20 cellular contexts compared by ENCODE assay signal in the genomic region with DNA sequence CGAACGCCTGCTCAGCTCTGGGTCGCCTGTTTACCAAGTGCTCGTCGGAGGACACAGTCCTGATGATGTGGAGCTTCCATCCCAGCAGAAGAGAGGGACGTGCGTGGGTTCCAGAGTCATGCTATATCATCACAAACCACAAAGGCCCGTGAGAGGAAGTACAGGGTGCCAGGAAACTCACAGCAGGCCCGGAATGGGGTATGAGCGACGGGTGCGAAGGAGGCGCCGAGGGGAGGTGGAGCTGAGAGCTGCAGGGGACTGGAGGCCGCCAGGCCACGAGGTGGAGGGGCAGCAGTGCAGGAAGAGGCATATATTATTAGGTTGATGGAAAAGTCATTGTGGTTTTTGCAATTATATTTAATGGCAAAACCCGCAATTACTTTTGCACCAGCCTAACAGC.
"Had no signal": no experiment of that assay in that cellular context is flagged by ENCODE, and none has a peak within 500 bp of the region (broad histone marks: within the 10 kb centered on the region; RNA-seq: fewer than 3 reads in every experiment).

No MANE protein-coding gene starts in this region.

- H3K79me2 ChIP-seq: hepatocyte had no signal

- H3K9me3 Mint-ChIP-seq: activated naive CD8-positive, alpha-beta T cell treated with anti-CD3 and anti-CD28 coated beads, Interleukin-2, amount 10 ng/mL, durations not matched to agents 7 days and 5 days; activated T-helper 1 cell treated with anti-CD3 and anti-CD28 coated beads, Interleukin-12 subunit alpha, Interleukin-12 subunit beta, Interleukin-2, Interleukin-4 antibody, amounts not matched to agents 30 ng/mL and 10 ng/mL and 1 ng/mL, durations not matched to agents 14 hours and 24 hours and 36 hours; mesothelial cell of epicardium; nephron had no signal

- H3K9me3 ChIP-seq: body of pancreas, tibial artery had no signal

- H3K27me3 ChIP-seq: body of pancreas, dorsolateral prefrontal cortex, hepatocyte, tibial artery had no signal

- H3K4me3 Mint-ChIP-seq: activated naive CD8-positive, alpha-beta T cell treated with anti-CD3 and anti-CD28 coated beads, Interleukin-2, amount 10 ng/mL, durations not matched to agents 7 days and 5 days; activated T-helper 1 cell treated with anti-CD3 and anti-CD28 coated beads, Interleukin-12 subunit alpha, Interleukin-12 subunit beta, Interleukin-2, Interleukin-4 antibody, amounts not matched to agents 30 ng/mL and 10 ng/mL and 1 ng/mL, durations not matched to agents 14 hours and 24 hours and 36 hours; mesothelial cell of epicardium; nephron had no signal

- H2AFZ ChIP-seq: hepatocyte had no signal

- ATAC-seq: body of pancreas, left colon had no signal

- DNase-seq: activated CD4-positive, alpha-beta T cell treated with anti-CD3 and anti-CD28 coated beads, Interleukin-2, amount 50 U/mL, for 1 hour; activated CD4-positive, CD25-positive, alpha-beta regulatory T cell; activated naive CD4-positive, alpha-beta T cell; activated naive CD8-positive, alpha-beta T cell treated with anti-CD3 and anti-CD28 coated beads, Interleukin-2, amount 10 ng/mL, durations not matched to agents 7 days and 5 days; activated T-cell treated with anti-CD3 and anti-CD28 coated beads for 4 hours; body of pancreas; caudate nucleus; dorsolateral prefrontal cortex; left colon; nucleus accumbens; stimulated activated naive CD4-positive, alpha-beta T cell; substantia nigra; SW 1271; T-helper 2 cell; tibial artery had no signal

- H3K4me3 ChIP-seq: body of pancreas, dorsolateral prefrontal cortex, hepatocyte, lung, tibial artery had no signal

- H3K27me3 Mint-ChIP-seq: activated naive CD8-positive, alpha-beta T cell treated with anti-CD3 and anti-CD28 coated beads, Interleukin-2, amount 10 ng/mL, durations not matched to agents 7 days and 5 days had no signal

- H3K4me1 Mint-ChIP-seq: activated naive CD8-positive, alpha-beta T cell treated with anti-CD3 and anti-CD28 coated beads, Interleukin-2, amount 10 ng/mL, durations not matched to agents 7 days and 5 days; mesothelial cell of epicardium; nephron had no signal

- H3K27ac Mint-ChIP-seq: activated naive CD8-positive, alpha-beta T cell treated with anti-CD3 and anti-CD28 coated beads, Interleukin-2, amount 10 ng/mL, durations not matched to agents 7 days and 5 days; activated T-helper 1 cell treated with anti-CD3 and anti-CD28 coated beads, Interleukin-12 subunit alpha, Interleukin-12 subunit beta, Interleukin-2, Interleukin-4 antibody, amounts not matched to agents 30 ng/mL and 10 ng/mL and 1 ng/mL, durations not matched to agents 14 hours and 24 hours and 36 hours; mesothelial cell of epicardium; nephron had no signal

- H3K27ac ChIP-seq: body of pancreas, dorsolateral prefrontal cortex, hepatocyte, tibial artery had no signal

- H3K4me1 ChIP-seq: body of pancreas, tibial artery had no signal

- H3K4me2 ChIP-seq: hepatocyte had no signal

- H3K36me3 Mint-ChIP-seq: activated naive CD8-positive, alpha-beta T cell treated with anti-CD3 and anti-CD28 coated beads, Interleukin-2, amount 10 ng/mL, durations not matched to agents 7 days and 5 days had no signal
